1 cellular context compared by ENCODE assay signal in the genomic region with DNA sequence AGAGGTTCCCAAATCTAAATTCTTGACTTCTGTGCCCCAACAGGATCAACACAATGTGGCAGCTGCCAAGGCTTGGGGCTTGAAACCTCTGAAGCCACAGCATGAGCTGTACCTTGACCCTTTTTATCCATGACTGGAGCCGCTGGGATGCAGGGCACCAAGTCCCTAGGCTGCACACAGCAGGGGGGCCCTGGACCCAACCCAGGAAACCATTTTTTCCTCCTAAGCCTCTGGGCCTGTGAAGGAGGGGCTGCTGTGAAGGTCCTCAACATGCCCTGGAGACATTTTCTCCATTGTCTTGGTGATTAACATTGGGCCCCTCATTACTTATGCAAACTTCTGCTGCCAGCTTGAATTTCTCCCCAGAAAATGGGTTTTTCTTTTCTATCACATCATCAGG.
TF ChIP-seq lines count a peak whose summit lies in the region.

No MANE protein-coding gene starts in this region.

TF ChIP-seq in K562, 482 proteins besides CTCF, POLR2A, EP300 and RAD21 (continued from another document):
- TF ChIP-seq, protein P1, sequence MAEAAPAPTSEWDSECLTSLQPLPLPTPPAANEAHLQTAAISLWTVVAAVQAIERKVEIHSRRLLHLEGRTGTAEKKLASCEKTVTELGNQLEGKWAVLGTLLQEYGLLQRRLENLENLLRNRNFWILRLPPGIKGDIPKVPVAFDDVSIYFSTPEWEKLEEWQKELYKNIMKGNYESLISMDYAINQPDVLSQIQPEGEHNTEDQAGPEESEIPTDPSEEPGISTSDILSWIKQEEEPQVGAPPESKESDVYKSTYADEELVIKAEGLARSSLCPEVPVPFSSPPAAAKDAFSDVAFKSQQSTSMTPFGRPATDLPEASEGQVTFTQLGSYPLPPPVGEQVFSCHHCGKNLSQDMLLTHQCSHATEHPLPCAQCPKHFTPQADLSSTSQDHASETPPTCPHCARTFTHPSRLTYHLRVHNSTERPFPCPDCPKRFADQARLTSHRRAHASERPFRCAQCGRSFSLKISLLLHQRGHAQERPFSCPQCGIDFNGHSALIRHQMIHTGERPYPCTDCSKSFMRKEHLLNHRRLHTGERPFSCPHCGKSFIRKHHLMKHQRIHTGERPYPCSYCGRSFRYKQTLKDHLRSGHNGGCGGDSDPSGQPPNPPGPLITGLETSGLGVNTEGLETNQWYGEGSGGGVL (CRISPR knock-in tag; IDR thresholded peaks at IDR 0.05), result no peak
TF ChIP-seq in K562: peak in this region for 1.
